Comparison of ENCODE assay signal across 21 cellular contexts in genomic region chr18:59039449-59039848, GRCh38.
DNase-seq lines count a peak whose midpoint lies in the region; ATAC-seq and TF ChIP-seq lines count a peak whose summit lies in the region.
"Had no signal": no experiment of that assay in that cellular context is flagged by ENCODE, and none has a peak within 500 bp of the region (broad histone marks: within the 10 kb centered on the region; RNA-seq: fewer than 3 reads in every experiment).

No MANE protein-coding gene starts in this region.

- ATAC-seq in activated CD4-positive, alpha-beta T cell treated with anti-CD3 and anti-CD28 coated beads for 36 hours: no peak
- no peak for ATAC-seq in activated naive CD8-positive, alpha-beta T cell treated with anti-CD3 and anti-CD28 coated beads, Interleukin-2, amount 50 U/mL, for 24 hours
- ATAC-seq in gastrocnemius medialis (no peak), GM21526 (IDR thresholded peaks at IDR 0.05; ENCODE audit: low FRiP score, unreplicated experiment) (no peak)

- TF ChIP-seq POLR2A in gastrocnemius medialis (IDR thresholded peaks at IDR 0.05): no peak

- intact Hi-C loops in activated CD4-positive, alpha-beta T cell treated with anti-CD3 and anti-CD28 coated beads for 36 hours (cut with DNase I, micrococcal nuclease): loop anchor here (2.0 to 5.0 kb wide), 4 partner anchors 103 to 1202 kb away; no protein-coding TSS in a partner anchor
- intact Hi-C loops in gastrocnemius medialis (cut with DNase I; ENCODE audit: low total_unique reads): no loop called here

- TF ChIP-seq CTCF in nephron progenitor cell (IDR thresholded peaks at IDR 0.05): no peak
- TF ChIP-seq CTCF in gastrocnemius medialis (IDR thresholded peaks at IDR 0.05 in 4 of 5, conservative IDR thresholded peaks at IDR 0.05 in 1 of 5): no peak

- H3K9me3 Mint-ChIP-seq in activated CD4-positive, alpha-beta T cell treated with anti-CD3 and anti-CD28 coated beads for 36 hours (ENCODE audit: low read depth): peaks cover 14% of the 10 kb centered on the region
- peaks cover 7% of the 10 kb centered on the region for H3K9me3 Mint-ChIP-seq in activated naive CD8-positive, alpha-beta T cell treated with anti-CD3 and anti-CD28 coated beads, Interleukin-2, amount 50 U/mL, for 24 hours
- H3K9me3 Mint-ChIP-seq in activated naive CD8-positive, alpha-beta T cell treated with anti-CD3 and anti-CD28 coated beads for 36 hours: no peaks in the 10 kb centered on the region
- no peaks in the 10 kb centered on the region for H3K9me3 Mint-ChIP-seq in nephron progenitor cell
- H3K9me3 Mint-ChIP-seq: CD4-positive, alpha-beta memory T cell had no signal

- H3K9me3 ChIP-seq in gastrocnemius medialis: no peaks in the 10 kb centered on the region
- H3K9me3 ChIP-seq: BLaER1 treated with 17β-estradiol and CSF1 and Interleukin-3, amounts not matched to agents 10 nM and 100 nM; Caco-2; Peyer's patch had no signal

- H3K36me3 Mint-ChIP-seq in activated CD4-positive, alpha-beta T cell treated with anti-CD3 and anti-CD28 coated beads for 36 hours (ENCODE audit: low read depth): peaks cover 6% of the 10 kb centered on the region
- H3K36me3 Mint-ChIP-seq in activated naive CD8-positive, alpha-beta T cell treated with anti-CD3 and anti-CD28 coated beads, Interleukin-2, amount 50 U/mL, for 24 hours (ENCODE audit: low read depth): no peaks in the 10 kb centered on the region
- no peaks in the 10 kb centered on the region for H3K36me3 Mint-ChIP-seq in activated naive CD8-positive, alpha-beta T cell treated with anti-CD3 and anti-CD28 coated beads for 36 hours
- H3K36me3 Mint-ChIP-seq in nephron progenitor cell (ENCODE audit: low read depth): no peaks in the 10 kb centered on the region
- H3K36me3 Mint-ChIP-seq: CD4-positive, alpha-beta memory T cell; IgD-negative memory B cell had no signal

- H3K4me1 Mint-ChIP-seq in activated CD4-positive, alpha-beta T cell treated with anti-CD3 and anti-CD28 coated beads for 36 hours: peaks cover 21% of the 10 kb centered on the region
- H3K4me1 Mint-ChIP-seq in activated naive CD8-positive, alpha-beta T cell treated with anti-CD3 and anti-CD28 coated beads, Interleukin-2, amount 50 U/mL, for 24 hours: peaks cover 18% of the 10 kb centered on the region
- peaks cover 3% of the 10 kb centered on the region for H3K4me1 Mint-ChIP-seq in activated naive CD8-positive, alpha-beta T cell treated with anti-CD3 and anti-CD28 coated beads for 36 hours
- H3K4me1 Mint-ChIP-seq in nephron progenitor cell: peaks cover 32% of the 10 kb centered on the region
- H3K4me1 Mint-ChIP-seq: CD4-positive, alpha-beta memory T cell had no signal

- POLR2A ChIA-PET in activated CD4-positive, alpha-beta T cell treated with anti-CD3 and anti-CD28 coated beads for 36 hours (lab: Charles Lee): interaction anchor here (0.7 to 1.4 kb wide), 3 partner anchors 84 to 497 kb away, joined by 3 to 9 read pairs (median 3); no protein-coding TSS in a partner anchor

- peaks cover 9% of the 10 kb centered on the region for H3K27me3 Mint-ChIP-seq in activated CD4-positive, alpha-beta T cell treated with anti-CD3 and anti-CD28 coated beads for 36 hours
- H3K27me3 Mint-ChIP-seq in activated naive CD8-positive, alpha-beta T cell treated with anti-CD3 and anti-CD28 coated beads, Interleukin-2, amount 50 U/mL, for 24 hours: peaks cover 10% of the 10 kb centered on the region
- peaks cover 2% of the 10 kb centered on the region for H3K27me3 Mint-ChIP-seq in activated naive CD8-positive, alpha-beta T cell treated with anti-CD3 and anti-CD28 coated beads for 36 hours
- no peaks in the 10 kb centered on the region for H3K27me3 Mint-ChIP-seq in nephron progenitor cell (ENCODE audit: low read depth, poor library complexity)
- H3K27me3 Mint-ChIP-seq: IgD-negative memory B cell had no signal

- CTCF ChIA-PET in activated CD4-positive, alpha-beta T cell treated with anti-CD3 and anti-CD28 coated beads for 36 hours (lab: Charles Lee): interaction anchor here (1.2 to 1.4 kb wide), 3 partner anchors 31 to 722 kb away, joined by 3 to 5 read pairs (median 3); no protein-coding TSS in a partner anchor

- peaks cover 5 to 7% of the 10 kb centered on the region in 2 donors for H3K4me1 ChIP-seq in gastrocnemius medialis
- H3K4me1 ChIP-seq: BLaER1 treated with 17β-estradiol and CSF1 and Interleukin-3, amounts not matched to agents 10 nM and 100 nM; Caco-2; Peyer's patch had no signal

- no peak overlapping the region for H3K4me3 Mint-ChIP-seq in activated CD4-positive, alpha-beta T cell treated with anti-CD3 and anti-CD28 coated beads for 36 hours
- no peak overlapping the region for H3K4me3 Mint-ChIP-seq in activated naive CD8-positive, alpha-beta T cell treated with anti-CD3 and anti-CD28 coated beads, Interleukin-2, amount 50 U/mL, for 24 hours
- H3K4me3 Mint-ChIP-seq in activated naive CD8-positive, alpha-beta T cell treated with anti-CD3 and anti-CD28 coated beads for 36 hours: no peak overlapping the region
- H3K4me3 Mint-ChIP-seq in nephron progenitor cell: no peak overlapping the region
- H3K4me3 Mint-ChIP-seq: CD4-positive, alpha-beta memory T cell; IgD-negative memory B cell had no signal

- in situ Hi-C loops in gastrocnemius medialis (cut with MboI; ENCODE audit: low sequenced_read_pairs in 4 of 4): loop anchor here in 1 of 4 donors (25.0 kb wide), 1 partner anchor 98 kb away; the partner anchor contains the start of gene SEC11C

- no peak overlapping the region for H3K4me3 ChIP-seq in gastrocnemius medialis
- H3K4me3 ChIP-seq: BLaER1 treated with 17β-estradiol and CSF1 and Interleukin-3, amounts not matched to agents 10 nM and 100 nM; Peyer's patch had no signal

- peak overlapping the region; percentile 83 for H3K27ac Mint-ChIP-seq in activated CD4-positive, alpha-beta T cell treated with anti-CD3 and anti-CD28 coated beads for 36 hours
- H3K27ac Mint-ChIP-seq in activated naive CD8-positive, alpha-beta T cell treated with anti-CD3 and anti-CD28 coated beads, Interleukin-2, amount 50 U/mL, for 24 hours: peak overlapping the region; percentile 83
- H3K27ac Mint-ChIP-seq in activated naive CD8-positive, alpha-beta T cell treated with anti-CD3 and anti-CD28 coated beads for 36 hours: no peak overlapping the region
- peak overlapping the region; percentile 7 for H3K27ac Mint-ChIP-seq in nephron progenitor cell
- H3K27ac Mint-ChIP-seq: CD4-positive, alpha-beta memory T cell had no signal

- no peak for DNase-seq in activated CD4-positive, alpha-beta T cell treated with anti-CD3 and anti-CD28 coated beads for 36 hours
- no peak for DNase-seq in activated CD4-positive, alpha-beta T cell treated with anti-CD3 and anti-CD28 coated beads, Interleukin-2, amount 50 U/mL, for 48 hours
- DNase-seq in activated naive CD8-positive, alpha-beta T cell treated with anti-CD3 and anti-CD28 coated beads, Interleukin-2, amount 50 U/mL, for 24 hours: no peak
- no peak for DNase-seq in activated naive CD8-positive, alpha-beta T cell treated with anti-CD3 and anti-CD28 coated beads for 36 hours
- DNase-seq in nephron progenitor cell (no peak), gastrocnemius medialis (no peak), UCSD-AML1 (lab: John Stamatoyannopoulos, UW; ENCODE audit: unreplicated experiment) (no peak)
- DNase-seq: Caco-2; CD4-positive, alpha-beta memory T cell; DMS 273 treated with DMSO at 0.1 percent for 48 hours; DMS79 treated with DMSO at 0.1 percent for 48 hours; H7; NCI-H1105 treated with DMSO at 0.1 percent for 48 hours; NCI-H2081; NCI-H446; NCI-H526; Peyer's patch had no signal

- no peaks in the 10 kb centered on the region for H3K36me3 ChIP-seq in gastrocnemius medialis
- H3K36me3 ChIP-seq: BLaER1 treated with 17β-estradiol and CSF1 and Interleukin-3, amounts not matched to agents 10 nM and 100 nM; Peyer's patch had no signal

- no peak overlapping the region for H3K27ac ChIP-seq in gastrocnemius medialis
- H3K27ac ChIP-seq: 22Rv1; BLaER1 treated with 17β-estradiol and CSF1 and Interleukin-3, amounts not matched to agents 10 nM and 100 nM; Peyer's patch had no signal

- no peaks in the 10 kb centered on the region for H3K27me3 ChIP-seq in gastrocnemius medialis
- H3K27me3 ChIP-seq: BLaER1 treated with 17β-estradiol and CSF1 and Interleukin-3, amounts not matched to agents 10 nM and 100 nM; Peyer's patch had no signal
